8 cellular contexts compared by ENCODE assay signal in the genomic region with DNA sequence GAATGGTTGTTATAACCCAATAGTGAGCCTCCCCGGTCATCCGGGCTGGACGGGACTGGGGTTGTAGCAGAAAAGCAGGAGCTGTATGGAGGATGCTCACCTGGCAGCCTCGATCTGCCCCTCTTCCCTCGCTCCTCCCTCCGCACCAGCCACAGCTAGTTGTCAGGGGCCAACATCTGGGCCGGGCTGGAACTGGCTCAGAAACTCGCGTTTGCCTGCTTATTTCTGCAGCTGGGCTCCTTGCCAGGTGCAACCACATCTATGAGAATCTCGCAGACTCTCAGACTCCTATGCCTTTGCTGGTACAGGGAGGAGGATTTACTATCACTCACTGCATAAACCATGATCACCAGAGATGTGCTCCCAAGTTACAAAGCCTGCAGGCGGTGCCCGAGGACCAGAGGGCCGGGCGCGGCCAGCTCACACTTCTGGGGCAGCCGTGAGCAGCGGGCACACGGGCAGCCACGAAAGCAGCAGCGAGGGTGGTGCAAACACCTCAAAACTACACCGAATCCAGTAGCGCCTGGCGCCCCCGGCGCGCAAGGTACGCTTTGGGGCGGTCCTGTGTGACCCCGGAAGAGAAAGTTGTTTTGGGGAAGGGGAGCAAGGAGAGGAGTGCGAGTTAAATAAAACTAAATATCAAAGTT. TPM values are rescaled to one million over a fixed set of nuclear protein-coding genes. Genes with fewer than 3 reads are reported as not detected.
A peak's percentile ranks its signal among the peaks of the same experiment; 100 is the strongest.
DNase-seq lines count a peak whose midpoint lies in the region; ATAC-seq and TF ChIP-seq lines count a peak whose summit lies in the region.

No MANE protein-coding gene starts in this region.

- H3K9me3 ChIP-seq in smooth muscle cell (replicated peaks; ENCODE audit: low read depth) = no peaks in the 10 kb centered on the region

- peaks cover 10% of the 10 kb centered on the region for H3K36me3 ChIP-seq in smooth muscle cell (ENCODE audit: low read depth)

- peak overlapping the region; percentile 94 for H2AFZ ChIP-seq in smooth muscle cell (ENCODE audit: low read depth)

- no peaks in the 10 kb centered on the region for H3K4me1 ChIP-seq in smooth muscle cell (ENCODE audit: low read depth)

- no peaks in the 10 kb centered on the region for H3F3A ChIP-seq in smooth muscle cell (ENCODE audit: low read depth)

- H4K20me1 ChIP-seq in smooth muscle cell (ENCODE audit: low read depth) = peaks cover 34% of the 10 kb centered on the region

- TF ChIP-seq CTCF in cardiac fibroblast (IDR thresholded peaks at IDR 0.05; ENCODE audit: low read depth, low read length) (peak; percentile 54), smooth muscle cell (IDR thresholded peaks at IDR 0.05; ENCODE audit: borderline replicate concordance, insufficient read depth, poor library complexity, severe bottlenecking) (peak; percentile 26)

- peak; percentile 39 for ATAC-seq in HG02610 (IDR thresholded peaks at IDR 0.05; ENCODE audit: unreplicated experiment)

- peaks cover 38% of the 10 kb centered on the region for H3K79me2 ChIP-seq in smooth muscle cell (ENCODE audit: low read depth)

- peak; percentile 58 to 72 for DNase-seq in NCI-H187 (lab: John Stamatoyannopoulos, UW)
- no peak for DNase-seq in NCI-H187 treated with DMSO at 0.1 percent for 48 hours (lab: John Stamatoyannopoulos, UW)
- DNase-seq in NCI-H1105 (lab: John Stamatoyannopoulos, UW) = peak; percentile 77
- peak; percentile 75 for DNase-seq in T1000 (lab: John Stamatoyannopoulos, UW)
- DNase-seq in cardiac fibroblast (ENCODE audit: low read depth in 2 of 2) = peak; percentile 74 to 87
- DNase-seq in iris pigment epithelial cell (ENCODE audit: low read depth) = peak; percentile 95
- DNase-seq in smooth muscle cell (lab: John Stamatoyannopoulos, UW; ENCODE audit: unreplicated experiment) = peak; percentile 78

- H3K4me2 ChIP-seq in smooth muscle cell = peak overlapping the region; percentile 87

- H3K4me3 ChIP-seq in cardiac fibroblast (replicated peaks in 1 of 2; ENCODE audit: low read depth in 2 of 2, low read length in 2 of 2) (peak overlapping the region; percentile 78 to 83), smooth muscle cell (peak overlapping the region; percentile 69)

- H3K9ac ChIP-seq in smooth muscle cell (ENCODE audit: low read depth) = peak overlapping the region; percentile 48

- peak overlapping the region; percentile 43 for H3K27ac ChIP-seq in smooth muscle cell (ENCODE audit: low read depth)

- H3K27me3 ChIP-seq in smooth muscle cell (ENCODE audit: low read depth) = no peaks in the 10 kb centered on the region

- under 1% methylated on average over 30 of the region's 30 CpGs for WGBS in smooth muscle cell (ENCODE audit: low lambda C conversion rate)

RNA-seq across cellular contexts. Expression of a gene that starts 0.6 kb away (rescaled TPM):
- 19.9 and 24.0 TPM in 2 replicates for total RNA-seq in smooth muscle cell
- polyA plus RNA-seq in smooth muscle cell = 11.8 and 14.6 TPM in 2 replicates
